Comparison of ENCODE assay signal across 8 cellular contexts in genomic region chr13:76879211-76879875, GRCh38. TPM values are rescaled to one million over a fixed set of nuclear protein-coding genes. Genes with fewer than 3 reads are reported as not detected.
A peak's percentile ranks its signal among the peaks of the same experiment; 100 is the strongest.
DNase-seq lines count a peak whose midpoint lies in the region; ATAC-seq and TF ChIP-seq lines count a peak whose summit lies in the region.

No MANE protein-coding gene starts in this region.

- H3K4me3 ChIP-seq in BLaER1 (no peak overlapping the region), thoracic aorta (peak overlapping the region; percentile 55)

- TF ChIP-seq CTCF in thoracic aorta (IDR thresholded peaks at IDR 0.05): no peak

- H3K9ac ChIP-seq in BLaER1: no peak overlapping the region

- no peaks in the 10 kb centered on the region for H4K20me1 ChIP-seq in BLaER1

- H3K36me3 ChIP-seq in BLaER1 (no peaks in the 10 kb centered on the region), thoracic aorta (no peaks in the 10 kb centered on the region)

- no peaks in the 10 kb centered on the region for H3K27me3 Mint-ChIP-seq in IgD-negative memory B cell
- H3K27me3 Mint-ChIP-seq in activated CD4-positive, alpha-beta T cell treated with anti-CD3 and anti-CD28 coated beads, Interleukin-2, amount 10 ng/mL, durations not matched to agents 7 days and 5 days: peaks cover 8% of the 10 kb centered on the region
- H3K27me3 Mint-ChIP-seq in effector memory CD8-positive, alpha-beta T cell: peaks cover 16 to 49% of the 10 kb centered on the region in 2 donors

- peak overlapping the region; percentile 25 for H3K4me2 ChIP-seq in BLaER1

- H3K27ac ChIP-seq in BLaER1 (no peak overlapping the region), thoracic aorta (peak overlapping the region; percentile 69 to 75)

- CTCF ChIA-PET in activated CD4-positive, alpha-beta T cell treated with anti-CD3 and anti-CD28 coated beads, Interleukin-2, amount 10 ng/mL, durations not matched to agents 7 days and 5 days (lab: Charles Lee): interaction anchor here (0.6 to 1.6 kb wide), 3 partner anchors 8 to 145 kb away, joined by 3 to 4 read pairs (median 3); no protein-coding TSS in a partner anchor

- peak overlapping the region; percentile 5 to 86 (median 76) for H3K27ac Mint-ChIP-seq in IgD-negative memory B cell
- H3K27ac Mint-ChIP-seq in activated CD4-positive, alpha-beta T cell treated with anti-CD3 and anti-CD28 coated beads, Interleukin-2, amount 10 ng/mL, durations not matched to agents 7 days and 5 days: peak overlapping the region; percentile 97
- H3K27ac Mint-ChIP-seq in effector memory CD8-positive, alpha-beta T cell: peak overlapping the region in 1 of 2 donors; percentile 58

- ATAC-seq in GM21381 (IDR thresholded peaks at IDR 0.05; ENCODE audit: unreplicated experiment) (peak; percentile 94), thoracic aorta (ENCODE audit: insufficient number of reproducible peaks, low FRiP score, low read depth) (peak; percentile 98)
- peak; percentile 99 for ATAC-seq in effector memory CD8-positive, alpha-beta T cell (replicated peaks)

- H3K9me3 ChIP-seq in BLaER1: no peaks in the 10 kb centered on the region
- H3K9me3 ChIP-seq in thoracic aorta: no peaks in the 10 kb centered on the region

- H3K9me3 Mint-ChIP-seq in IgD-negative memory B cell: no peaks in the 10 kb centered on the region
- no peaks in the 10 kb centered on the region for H3K9me3 Mint-ChIP-seq in activated CD4-positive, alpha-beta T cell treated with anti-CD3 and anti-CD28 coated beads, Interleukin-2, amount 10 ng/mL, durations not matched to agents 7 days and 5 days
- no peaks in the 10 kb centered on the region for H3K9me3 Mint-ChIP-seq in effector memory CD8-positive, alpha-beta T cell

- no peaks in the 10 kb centered on the region for H3K27me3 ChIP-seq in BLaER1
- H3K27me3 ChIP-seq in thoracic aorta (replicated peaks; ENCODE audit: insufficient read depth): no peaks in the 10 kb centered on the region

- H3K4me1 ChIP-seq in BLaER1: peaks cover 35% of the 10 kb centered on the region
- H3K4me1 ChIP-seq in thoracic aorta (ENCODE audit: control insufficient read depth in 1 of 2, low read depth in 2 of 2): peaks cover 4 to 42% of the 10 kb centered on the region in 2 donors

- POLR2A ChIA-PET in activated CD4-positive, alpha-beta T cell treated with anti-CD3 and anti-CD28 coated beads, Interleukin-2, amount 10 ng/mL, durations not matched to agents 7 days and 5 days (lab: Charles Lee): interaction anchor here (0.6 to 0.7 kb wide), 2 partner anchors 51 to 818 kb away, joined by 5 to 7 read pairs; partner anchors contain the start of gene SLAIN1

- DNase-seq in activated CD4-positive, alpha-beta T cell treated with anti-CD3 and anti-CD28 coated beads, Interleukin-2, amount 10 ng/mL, durations not matched to agents 7 days and 5 days: peak; percentile 64
- peak; percentile 18 to 32 (median 22) for DNase-seq in effector memory CD8-positive, alpha-beta T cell
- DNase-seq in non-pigmented ciliary epithelial cell (ENCODE audit: low read depth) (peak; percentile 65), thoracic aorta (ENCODE audit: low spot score) (peak; percentile 47), SK-N-DZ (ENCODE audit: low spot score) (no peak)

- no peaks in the 10 kb centered on the region for H3K36me3 Mint-ChIP-seq in IgD-negative memory B cell
- peaks cover 6% of the 10 kb centered on the region for H3K36me3 Mint-ChIP-seq in activated CD4-positive, alpha-beta T cell treated with anti-CD3 and anti-CD28 coated beads, Interleukin-2, amount 10 ng/mL, durations not matched to agents 7 days and 5 days (ENCODE audit: low read depth)
- no peaks in the 10 kb centered on the region for H3K36me3 Mint-ChIP-seq in effector memory CD8-positive, alpha-beta T cell (ENCODE audit: insufficient read depth)

- peaks cover 16 to 25% (median 22%) of the 10 kb centered on the region in 3 donors for H3K4me1 Mint-ChIP-seq in IgD-negative memory B cell
- peaks cover 34% of the 10 kb centered on the region for H3K4me1 Mint-ChIP-seq in activated CD4-positive, alpha-beta T cell treated with anti-CD3 and anti-CD28 coated beads, Interleukin-2, amount 10 ng/mL, durations not matched to agents 7 days and 5 days
- peaks cover 5 to 7% of the 10 kb centered on the region in 2 donors for H3K4me1 Mint-ChIP-seq in effector memory CD8-positive, alpha-beta T cell (ENCODE audit: low read depth in 2 of 2)

- peak overlapping the region; percentile 55 to 94 (median 82) for H3K4me3 Mint-ChIP-seq in IgD-negative memory B cell
- peak overlapping the region; percentile 70 for H3K4me3 Mint-ChIP-seq in activated CD4-positive, alpha-beta T cell treated with anti-CD3 and anti-CD28 coated beads, Interleukin-2, amount 10 ng/mL, durations not matched to agents 7 days and 5 days
- peak overlapping the region; percentile 48 to 52 for H3K4me3 Mint-ChIP-seq in effector memory CD8-positive, alpha-beta T cell

RNA-seq across cellular contexts. Expression of gene KCTD12, which starts 6.9 kb away (rescaled TPM):
- 0.24 TPM for polyA plus RNA-seq in IgD-negative memory B cell
- total RNA-seq in activated CD4-positive, alpha-beta T cell treated with anti-CD3 and anti-CD28 coated beads, Interleukin-2, amount 10 ng/mL, durations not matched to agents 7 days and 5 days: 1 to 10 TPM; 5.8 to 5.9 TPM
- 10 to 100 TPM; 89.8 to 99.7 TPM for total RNA-seq in thoracic aorta
- polyA plus RNA-seq in SK-N-DZ (2014; cell fraction: cytosol; rRNA removed): 25.1 and 26.6 TPM in 2 replicates
- polyA plus RNA-seq in SK-N-DZ (2014; cell fraction: nucleus; rRNA removed): 13.5 and 15.6 TPM in 2 replicates

Comparison
In these comparisons a context has a peak if more than half of its experiments do, and no peak if none do; other contexts are left out.
1. RNA of gene KCTD12, which starts 6.9 kb away (total RNA-seq): 89.8 to 99.7 TPM in thoracic aorta; 5.8 to 5.9 TPM in activated CD4-positive, alpha-beta T cell treated with anti-CD3 and anti-CD28 coated beads, Interleukin-2, amount 10 ng/mL, durations not matched to agents 7 days and 5 days; every median in the first group is over 10 times any median in the second.
2. Peak in every context shown above with its lines, with median percentiles within 50 percentile points of each other: ATAC-seq and H3K4me3 Mint-ChIP-seq.